In genomic region chr12:102043928-102044327, GRCh38 we compare ENCODE assay signal across 12 cellular contexts. TPM values are rescaled to one million over a fixed set of nuclear protein-coding genes. Genes with fewer than 3 reads are reported as not detected.
A peak's percentile ranks its signal among the peaks of the same experiment; 100 is the strongest.
DNase-seq lines count a peak whose midpoint lies in the region; ATAC-seq and TF ChIP-seq lines count a peak whose summit lies in the region.
"Had no signal": no experiment of that assay in that cellular context is flagged by ENCODE, and none has a peak within 500 bp of the region (broad histone marks: within the 10 kb centered on the region; RNA-seq: fewer than 3 reads in every experiment).

No MANE protein-coding gene starts in this region.

- H3K4me1 ChIP-seq in mesendoderm (ENCODE audit: control insufficient read depth, low read depth, low read length), result no peaks in the 10 kb centered on the region
- H3K4me1 ChIP-seq: heart left ventricle had no signal

- DNase-seq in GM13976 (ENCODE audit: low spot score), result peak; percentile 22
- DNase-seq in T-helper 2 cell treated with Interferon-gamma antibody and Interleukin-4, amounts not matched to agents 5 μg/mL and 100 μg/mL, for 36 hours (ENCODE audit: low spot score), result no peak
- no peak for DNase-seq in hippocampal formation (lab: John Stamatoyannopoulos, UW)
- no peak for DNase-seq in mesendoderm
- DNase-seq in SKM-1 treated with dmso at 0.1 percent for 144 hours (lab: John Stamatoyannopoulos, UW; ENCODE audit: unreplicated experiment), result no peak
- no peak for DNase-seq in superior temporal gyrus (ENCODE audit: extremely low spot score)
- DNase-seq: heart left ventricle; NCI-H1105 treated with DMSO at 0.1 percent for 48 hours; SHP77; stimulated activated CD4-positive, alpha-beta T cell treated with anti-CD3 and anti-CD28 coated beads, Interleukin-15, amount 100 ng/mL, for 24 hours had no signal

- H3K27ac ChIP-seq in mesendoderm (ENCODE audit: low read depth, low read length), result no peak overlapping the region
- H3K27ac ChIP-seq: heart left ventricle had no signal

- no peak overlapping the region for H3K23ac ChIP-seq in mesendoderm (ENCODE audit: low read length)

- TF ChIP-seq CTCF in GM13976 (IDR thresholded peaks at IDR 0.05; ENCODE audit: borderline replicate concordance, control extremely low read depth, extremely low read depth, insufficient read depth, missing control alignments), result no peak

- peak overlapping the region; percentile 60 for H3K4me3 Mint-ChIP-seq in T-helper 2 cell treated with Interferon-gamma antibody and Interleukin-4, amounts not matched to agents 5 μg/mL and 100 μg/mL, for 36 hours

- no peak overlapping the region for H2BK15ac ChIP-seq in mesendoderm (replicated peaks; ENCODE audit: low read depth)

- no peak overlapping the region for H3K18ac ChIP-seq in mesendoderm (ENCODE audit: low read length)

- H3K79me2 ChIP-seq in mesendoderm (ENCODE audit: control insufficient read depth, insufficient read depth, low read length), result no peaks in the 10 kb centered on the region

- no peak overlapping the region for H3K9ac ChIP-seq in mesendoderm (ENCODE audit: low read length)

- no peaks in the 10 kb centered on the region for H3K36me3 ChIP-seq in mesendoderm (ENCODE audit: control insufficient read depth, insufficient read depth, low read length)

- no peak overlapping the region for H3K4ac ChIP-seq in mesendoderm (ENCODE audit: low read depth, low read length)

- peaks cover 20% of the 10 kb centered on the region for H3K4me1 Mint-ChIP-seq in T-helper 2 cell treated with Interferon-gamma antibody and Interleukin-4, amounts not matched to agents 5 μg/mL and 100 μg/mL, for 36 hours (ENCODE audit: low read depth)

- H3K27me3 Mint-ChIP-seq in T-helper 2 cell treated with Interferon-gamma antibody and Interleukin-4, amounts not matched to agents 5 μg/mL and 100 μg/mL, for 36 hours (ENCODE audit: low read depth), result no peaks in the 10 kb centered on the region

- no peak overlapping the region for H2BK5ac ChIP-seq in mesendoderm (ENCODE audit: low read length)

- H3K56ac ChIP-seq in mesendoderm (ENCODE audit: low read length), result no peak overlapping the region

- no peak overlapping the region for H2AK5ac ChIP-seq in mesendoderm (ENCODE audit: low read length)

- H3K27ac Mint-ChIP-seq in T-helper 2 cell treated with Interferon-gamma antibody and Interleukin-4, amounts not matched to agents 5 μg/mL and 100 μg/mL, for 36 hours, result peak overlapping the region; percentile 87

- H3K4me2 ChIP-seq in mesendoderm (ENCODE audit: low read length), result no peak overlapping the region

- H4K8ac ChIP-seq in mesendoderm (ENCODE audit: low read depth, low read length), result no peak overlapping the region

- WGBS in mesendoderm (ENCODE audit: extremely low coverage, insufficient coverage, low lambda C conversion rate), result no CpG with 5 or more reads among the region's 1 CpG

- no peaks in the 10 kb centered on the region for H3K79me1 ChIP-seq in mesendoderm (ENCODE audit: low read length)

- ATAC-seq in GM19351 (IDR thresholded peaks at IDR 0.05; ENCODE audit: unreplicated experiment), result peak; percentile 94
- ATAC-seq in HG02885 (IDR thresholded peaks at IDR 0.05; ENCODE audit: poor library complexity, unreplicated experiment), result peak; percentile 61
- ATAC-seq: heart left ventricle had no signal

- no peak overlapping the region for H3K4me3 ChIP-seq in mesendoderm (ENCODE audit: low read length)
- H3K4me3 ChIP-seq: heart left ventricle had no signal

- H4K5ac ChIP-seq in mesendoderm (ENCODE audit: low read length), result no peak overlapping the region

- in situ Hi-C loops in GM13976 (cut with MboI; ENCODE audit: low sequenced_read_pairs, unreplicated experiment), result no loop called here

- H3K27me3 ChIP-seq in mesendoderm (ENCODE audit: insufficient read depth, low read length, poor library complexity), result no peaks in the 10 kb centered on the region
- H3K27me3 ChIP-seq: heart left ventricle had no signal

- no peaks in the 10 kb centered on the region for H3K9me3 Mint-ChIP-seq in T-helper 2 cell treated with Interferon-gamma antibody and Interleukin-4, amounts not matched to agents 5 μg/mL and 100 μg/mL, for 36 hours

- H3K36me3 Mint-ChIP-seq in T-helper 2 cell treated with Interferon-gamma antibody and Interleukin-4, amounts not matched to agents 5 μg/mL and 100 μg/mL, for 36 hours (ENCODE audit: low read depth), result peaks cover 20% of the 10 kb centered on the region

- no peak overlapping the region for H2BK120ac ChIP-seq in mesendoderm (ENCODE audit: low read depth, low read length)

RNA-seq across cellular contexts. Expression of gene WASHC3, which starts 17.9 kb away (rescaled TPM):
- polyA plus RNA-seq in mesendoderm (2013, experiment 1 of 2), result 10.0 TPM
- polyA plus RNA-seq in mesendoderm (2013, experiment 2 of 2), result 10.0 TPM
